1 cellular context compared by ENCODE assay signal in genomic region chr17:42517516-42517915, GRCh38.
TF ChIP-seq lines count a peak whose summit lies in the region.

No MANE protein-coding gene starts in this region.

TF ChIP-seq in HEK293, 187 proteins besides CTCF, POLR2A, EP300 and RAD21 (continued from another document and continues in another):
- TF ChIP-seq, protein P1, sequence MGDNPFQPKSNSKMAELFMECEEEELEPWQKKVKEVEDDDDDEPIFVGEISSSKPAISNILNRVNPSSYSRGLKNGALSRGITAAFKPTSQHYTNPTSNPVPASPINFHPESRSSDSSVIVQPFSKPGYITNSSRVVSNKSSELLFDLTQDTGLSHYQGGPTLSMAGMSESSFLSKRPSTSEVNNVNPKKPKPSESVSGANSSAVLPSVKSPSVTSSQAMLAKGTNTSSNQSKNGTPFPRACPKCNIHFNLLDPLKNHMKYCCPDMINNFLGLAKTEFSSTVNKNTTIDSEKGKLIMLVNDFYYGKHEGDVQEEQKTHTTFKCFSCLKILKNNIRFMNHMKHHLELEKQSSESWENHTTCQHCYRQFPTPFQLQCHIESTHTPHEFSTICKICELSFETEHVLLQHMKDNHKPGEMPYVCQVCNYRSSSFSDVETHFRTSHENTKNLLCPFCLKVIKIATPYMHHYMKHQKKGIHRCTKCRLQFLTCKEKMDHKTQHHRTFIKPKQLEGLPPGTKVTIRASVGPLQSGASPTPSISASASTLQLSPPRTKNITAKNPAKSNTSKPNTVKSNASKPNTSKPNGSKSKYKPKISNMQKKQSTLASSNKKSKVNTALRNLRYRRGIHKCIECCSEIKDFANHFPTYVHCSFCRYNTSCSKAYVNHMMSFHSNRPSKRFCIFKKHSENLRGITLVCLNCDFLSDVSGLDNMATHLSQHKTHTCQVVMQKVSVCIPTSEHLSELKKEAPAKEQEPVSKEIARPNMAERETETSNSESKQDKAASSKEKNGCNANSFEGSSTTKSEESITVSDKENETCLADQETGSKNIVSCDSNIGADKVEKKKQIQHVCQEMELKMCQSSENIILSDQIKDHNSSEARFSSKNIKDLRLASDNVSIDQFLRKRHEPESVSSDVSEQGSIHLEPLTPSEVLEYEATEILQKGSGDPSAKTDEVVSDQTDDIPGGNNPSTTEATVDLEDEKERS (tag by site-specific recombination; IDR thresholded peaks at IDR 0.05), result no peak
- no peak for TF ChIP-seq ZNF221 (tag by site-specific recombination; IDR thresholded peaks at IDR 0.05; ENCODE audit: borderline replicate concordance)
- TF ChIP-seq ZNF707 (tag by site-specific recombination; IDR thresholded peaks at IDR 0.05), result no peak
- TF ChIP-seq ZNF211 (tag by site-specific recombination; IDR thresholded peaks at IDR 0.05; ENCODE audit: low read depth), result no peak
- TF ChIP-seq ZNF280C (tag by site-specific recombination; IDR thresholded peaks at IDR 0.05), result no peak
- no peak for TF ChIP-seq ZNF19 (tag by site-specific recombination; IDR thresholded peaks at IDR 0.05; ENCODE audit: low read depth)
- TF ChIP-seq ZBTB48 (tag by site-specific recombination; IDR thresholded peaks at IDR 0.05), result no peak
- peak; percentile 36; the same call in 1 of the 2 replicates for TF ChIP-seq GLIS2 (tag by site-specific recombination; IDR thresholded peaks at IDR 0.05)
- peak; percentile 41; the same call in 1 of the 2 replicates for TF ChIP-seq ZEB2 (tag by site-specific recombination; IDR thresholded peaks at IDR 0.05)
- TF ChIP-seq TSHZ1 (tag by site-specific recombination; IDR thresholded peaks at IDR 0.05; ENCODE audit: borderline replicate concordance), result no peak
- TF ChIP-seq BCL11A (tag by site-specific recombination; IDR thresholded peaks at IDR 0.05; ENCODE audit: low read depth), result no peak
- TF ChIP-seq PRDM6 (tag by site-specific recombination; IDR thresholded peaks at IDR 0.05), result no peak
- TF ChIP-seq ZNF704 (tag by site-specific recombination; IDR thresholded peaks at IDR 0.05), result no peak
- TF ChIP-seq, protein P2, sequence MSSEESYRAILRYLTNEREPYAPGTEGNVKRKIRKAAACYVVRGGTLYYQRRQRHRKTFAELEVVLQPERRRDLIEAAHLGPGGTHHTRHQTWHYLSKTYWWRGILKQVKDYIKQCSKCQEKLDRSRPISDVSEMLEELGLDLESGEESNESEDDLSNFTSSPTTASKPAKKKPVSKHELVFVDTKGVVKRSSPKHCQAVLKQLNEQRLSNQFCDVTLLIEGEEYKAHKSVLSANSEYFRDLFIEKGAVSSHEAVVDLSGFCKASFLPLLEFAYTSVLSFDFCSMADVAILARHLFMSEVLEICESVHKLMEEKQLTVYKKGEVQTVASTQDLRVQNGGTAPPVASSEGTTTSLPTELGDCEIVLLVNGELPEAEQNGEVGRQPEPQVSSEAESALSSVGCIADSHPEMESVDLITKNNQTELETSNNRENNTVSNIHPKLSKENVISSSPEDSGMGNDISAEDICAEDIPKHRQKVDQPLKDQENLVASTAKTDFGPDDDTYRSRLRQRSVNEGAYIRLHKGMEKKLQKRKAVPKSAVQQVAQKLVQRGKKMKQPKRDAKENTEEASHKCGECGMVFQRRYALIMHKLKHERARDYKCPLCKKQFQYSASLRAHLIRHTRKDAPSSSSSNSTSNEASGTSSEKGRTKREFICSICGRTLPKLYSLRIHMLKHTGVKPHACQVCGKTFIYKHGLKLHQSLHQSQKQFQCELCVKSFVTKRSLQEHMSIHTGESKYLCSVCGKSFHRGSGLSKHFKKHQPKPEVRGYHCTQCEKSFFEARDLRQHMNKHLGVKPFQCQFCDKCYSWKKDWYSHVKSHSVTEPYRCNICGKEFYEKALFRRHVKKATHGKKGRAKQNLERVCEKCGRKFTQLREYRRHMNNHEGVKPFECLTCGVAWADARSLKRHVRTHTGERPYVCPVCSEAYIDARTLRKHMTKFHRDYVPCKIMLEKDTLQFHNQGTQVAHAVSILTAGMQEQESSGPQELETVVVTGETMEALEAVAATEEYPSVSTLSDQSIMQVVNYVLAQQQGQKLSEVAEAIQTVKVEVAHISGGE (tag by site-specific recombination; conservative IDR thresholded peaks at IDR 0.05; ENCODE audit: low read depth), result no peak
- no peak for TF ChIP-seq ZBTB44 (tag by site-specific recombination; IDR thresholded peaks at IDR 0.05)
- TF ChIP-seq ZNF10 (tag by site-specific recombination; IDR thresholded peaks at IDR 0.05), result no peak
- TF ChIP-seq ZNF692 (tag by site-specific recombination; IDR thresholded peaks at IDR 0.05), result no peak
- peak; percentile 28; the same call in 1 of the 2 replicates for TF ChIP-seq ZNF629 (tag by site-specific recombination; IDR thresholded peaks at IDR 0.05)
- peak; percentile 12; the same call in 1 of the 2 replicates for TF ChIP-seq ZBTB17 (tag by site-specific recombination; IDR thresholded peaks at IDR 0.05)
- TF ChIP-seq ZNF555 (tag by site-specific recombination; conservative IDR thresholded peaks at IDR 0.05), result no peak
- TF ChIP-seq ZNF114 (tag by site-specific recombination; IDR thresholded peaks at IDR 0.05), result no peak
- TF ChIP-seq ZNF510 (tag by site-specific recombination; IDR thresholded peaks at IDR 0.05; ENCODE audit: insufficient replicate concordance), result no peak
- TF ChIP-seq, protein P3, sequence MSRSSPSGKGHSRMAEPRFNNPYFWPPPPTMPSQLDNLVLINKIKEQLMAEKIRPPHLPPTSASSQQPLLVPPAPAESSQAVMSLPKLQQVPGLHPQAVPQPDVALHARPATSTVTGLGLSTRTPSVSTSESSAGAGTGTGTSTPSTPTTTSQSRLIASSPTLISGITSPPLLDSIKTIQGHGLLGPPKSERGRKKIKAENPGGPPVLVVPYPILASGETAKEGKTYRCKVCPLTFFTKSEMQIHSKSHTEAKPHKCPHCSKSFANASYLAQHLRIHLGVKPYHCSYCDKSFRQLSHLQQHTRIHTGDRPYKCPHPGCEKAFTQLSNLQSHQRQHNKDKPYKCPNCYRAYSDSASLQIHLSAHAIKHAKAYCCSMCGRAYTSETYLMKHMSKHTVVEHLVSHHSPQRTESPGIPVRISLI (tag by site-specific recombination; IDR thresholded peaks at IDR 0.05), result no peak
- TF ChIP-seq ZNF571 (tag by site-specific recombination; IDR thresholded peaks at IDR 0.05), result no peak
- TF ChIP-seq RBAK (tag by site-specific recombination; IDR thresholded peaks at IDR 0.05), result no peak
- no peak for TF ChIP-seq FEZF1 (tag by site-specific recombination; IDR thresholded peaks at IDR 0.05)
- TF ChIP-seq ZSCAN16 (tag by site-specific recombination; IDR thresholded peaks at IDR 0.05), result no peak
- no peak for TF ChIP-seq ZNF513 (tag by site-specific recombination; IDR thresholded peaks at IDR 0.05)
- TF ChIP-seq SALL2 (tag by site-specific recombination; IDR thresholded peaks at IDR 0.05; ENCODE audit: borderline replicate concordance), result no peak
- TF ChIP-seq HOXD13 (CRISPR knock-in tag; IDR thresholded peaks at IDR 0.05; ENCODE audit: borderline replicate concordance), result no peak
- no peak for TF ChIP-seq SCRT1 (tag by site-specific recombination; IDR thresholded peaks at IDR 0.05; ENCODE audit: borderline replicate concordance)
- TF ChIP-seq ZNF121 (tag by site-specific recombination; IDR thresholded peaks at IDR 0.05), result no peak
- no peak for TF ChIP-seq KLF8 (tag by site-specific recombination; IDR thresholded peaks at IDR 0.05)
- TF ChIP-seq SP7 (tag by site-specific recombination; IDR thresholded peaks at IDR 0.05), result peak; percentile 15; the same call in 1 of the 2 replicates
- TF ChIP-seq PRDM1 (tag by site-specific recombination; IDR thresholded peaks at IDR 0.05), result no peak
- no peak for TF ChIP-seq ZNF792 (tag by site-specific recombination; IDR thresholded peaks at IDR 0.05)
- no peak for TF ChIP-seq ZNF544 (tag by site-specific recombination; IDR thresholded peaks at IDR 0.05)
- no peak for TF ChIP-seq ZNF558 (tag by site-specific recombination; IDR thresholded peaks at IDR 0.05)
- no peak for TF ChIP-seq ZNF391 (tag by site-specific recombination; IDR thresholded peaks at IDR 0.05; ENCODE audit: borderline replicate concordance, low read depth)
